Comparison of ENCODE assay signal across 8 cellular contexts in the genomic region with DNA sequence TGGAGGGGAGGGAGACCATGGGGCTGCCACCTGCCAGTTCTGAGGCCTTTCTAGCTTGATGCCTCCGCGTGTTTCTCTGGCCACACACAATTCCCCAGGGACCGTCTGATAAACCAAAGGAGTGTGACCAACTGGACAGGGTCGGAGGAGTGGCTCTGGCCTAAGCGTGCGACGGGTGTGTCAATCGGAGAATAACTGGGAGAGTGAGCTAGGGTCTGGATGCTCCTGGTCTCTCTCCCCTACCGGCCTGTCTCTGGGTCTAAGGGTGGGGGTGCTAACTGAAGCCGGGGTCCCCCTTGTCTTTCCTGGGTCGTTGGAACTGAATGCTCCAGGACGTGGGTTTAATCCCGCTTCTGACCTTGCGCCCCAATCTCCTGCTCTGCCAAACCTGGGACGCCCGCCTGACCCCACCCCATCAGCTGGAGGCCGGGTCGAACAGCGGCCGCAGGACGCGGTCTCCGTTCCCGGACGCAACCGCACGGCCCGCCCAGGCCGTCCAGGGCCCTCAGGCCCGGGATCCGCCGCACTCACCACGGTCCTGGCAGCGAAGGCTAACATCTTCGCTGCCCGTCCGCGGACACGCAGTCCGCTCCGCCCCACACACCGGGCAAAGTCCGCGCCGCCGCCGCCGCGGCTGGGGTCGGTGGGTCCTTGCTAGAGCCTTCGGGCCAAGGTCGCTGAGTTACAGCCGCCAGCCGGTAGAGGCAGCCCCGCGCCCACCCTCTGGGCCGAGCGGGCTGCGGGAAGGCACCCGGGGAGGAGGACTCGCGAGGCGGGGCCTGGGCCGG. TPM values are rescaled to one million over a fixed set of nuclear protein-coding genes. Genes with fewer than 3 reads are reported as not detected.
A peak's percentile ranks its signal among the peaks of the same experiment; 100 is the strongest.
DNase-seq lines count a peak whose midpoint lies in the region; ATAC-seq and TF ChIP-seq lines count a peak whose summit lies in the region.

No MANE protein-coding gene starts in this region.

- no peak for TF ChIP-seq RAD21 in SK-N-SH (IDR thresholded peaks at IDR 0.05; ENCODE audit: low read length)

- H3K36me3 ChIP-seq in SK-N-SH (replicated peaks in 1 of 2; ENCODE audit: control insufficient read depth in 1 of 2, insufficient read depth in 2 of 2, low read length in 1 of 2) = peaks cover 0 to 9% of the 10 kb centered on the region in 2 experiments
- peaks cover 0 to 12% (median 0%) of the 10 kb centered on the region in 3 experiments for H3K36me3 ChIP-seq in naive thymus-derived CD4-positive, alpha-beta T cell (ENCODE audit: control insufficient read depth in 2 of 3, insufficient read depth in 3 of 3, low read length in 3 of 3)

- no peaks in the 10 kb centered on the region for H3K9me3 ChIP-seq in SK-N-SH
- H3K9me3 ChIP-seq in naive thymus-derived CD4-positive, alpha-beta T cell (ENCODE audit: control insufficient read depth in 2 of 3, low read length in 3 of 3) = no peaks in the 10 kb centered on the region

- CTCF ChIA-PET in SK-N-SH (lab: Yijun Ruan, JAX) = interaction anchor here (1.5 to 8.4 kb wide), 2 partner anchors 21 to 514 kb away, joined by 4 to 52 read pairs; no protein-coding TSS in a partner anchor
- CTCF ChIA-PET in naive thymus-derived CD4-positive, alpha-beta T cell (lab: Charles Lee) = interaction anchor here (1.4 kb wide), 1 partner anchor 512 kb away, joined by 3 read pairs; no protein-coding TSS in a partner anchor

- no peak for DNase-seq in GM12864 (ENCODE audit: low read depth)
- no peak for DNase-seq in SK-N-SH
- DNase-seq in epithelial cell of esophagus (ENCODE audit: low read depth) = no peak
- DNase-seq in naive thymus-derived CD4-positive, alpha-beta T cell = peak in 1 of 9 donors; percentile 22
- DNase-seq in NCI-H2081 treated with DMSO at 0.1 percent for 48 hours (lab: John Stamatoyannopoulos, UW) = no peak
- no peak for DNase-seq in NCI-H748 treated with DMSO at 0.1 percent for 48 hours (lab: John Stamatoyannopoulos, UW)
- DNase-seq in iPS-NIHi11 (ENCODE audit: low spot score) = no peak

- no peaks in the 10 kb centered on the region for H3K27me3 ChIP-seq in SK-N-SH (ENCODE audit: insufficient read depth)
- no peaks in the 10 kb centered on the region for H3K27me3 ChIP-seq in naive thymus-derived CD4-positive, alpha-beta T cell (ENCODE audit: control insufficient read depth in 2 of 2, insufficient read depth in 2 of 2, low read length in 2 of 2)

- peak overlapping the region; percentile 71 for H3K4me3 ChIP-seq in GM12864 (ENCODE audit: low read depth, low read length)
- H3K4me3 ChIP-seq in SK-N-SH (ENCODE audit: low read depth in 2 of 2, low read length in 1 of 2) = peak overlapping the region; percentile 88 to 91
- peak overlapping the region; percentile 52 for H3K4me3 ChIP-seq in epithelial cell of esophagus (ENCODE audit: low read length)
- peak overlapping the region; percentile 82 for H3K4me3 ChIP-seq in naive thymus-derived CD4-positive, alpha-beta T cell (ENCODE audit: low read length)

- peak overlapping the region; percentile 100 for H3K4me2 ChIP-seq in SK-N-SH

- peak overlapping the region; percentile 36 to 97 (median 92) for H3K4me3 Mint-ChIP-seq in naive thymus-derived CD4-positive, alpha-beta T cell

- peak overlapping the region; percentile 41 to 62; a peak in 3 of 4 replicates for H3K27ac ChIP-seq in SK-N-SH (ENCODE audit: low read depth in 2 of 2, low read length in 1 of 2)
- H3K27ac ChIP-seq in naive thymus-derived CD4-positive, alpha-beta T cell (ENCODE audit: low read depth, low read length) = peak overlapping the region; percentile 87

- H3K9me2 ChIP-seq in SK-N-SH = no peaks in the 10 kb centered on the region

- H3K9me3 Mint-ChIP-seq in naive thymus-derived CD4-positive, alpha-beta T cell = no peaks in the 10 kb centered on the region

- H3K36me3 Mint-ChIP-seq in naive thymus-derived CD4-positive, alpha-beta T cell = peaks cover 0 to 2% (median 0%) of the 10 kb centered on the region in 5 donors

- H2AFZ ChIP-seq in SK-N-SH (ENCODE audit: low read depth) = peak overlapping the region; percentile 89

- H3K27ac Mint-ChIP-seq in naive thymus-derived CD4-positive, alpha-beta T cell = peak overlapping the region in 3 of 9 donors; percentile 32 to 97 (median 69)

- TF ChIP-seq CTCF in GM12864 (IDR thresholded peaks at IDR 0.05; ENCODE audit: low read depth, low read length, missing control alignments) (no peak), SK-N-SH (IDR thresholded peaks at IDR 0.05) (no peak; the same call in 1 of the 2 replicates), epithelial cell of esophagus (IDR thresholded peaks at IDR 0.05; ENCODE audit: insufficient read depth, low read depth, low read length, missing control alignments) (no peak)

- no peaks in the 10 kb centered on the region for H3K27me3 Mint-ChIP-seq in naive thymus-derived CD4-positive, alpha-beta T cell

- no peaks in the 10 kb centered on the region for H4K20me1 ChIP-seq in SK-N-SH (ENCODE audit: insufficient read depth)

- POLR2A ChIA-PET in SK-N-SH (lab: Yijun Ruan, JAX) = interaction anchor here (1.1 to 2.0 kb wide), 2 partner anchors 21 to 22 kb away, joined by 4 to 5 read pairs; no protein-coding TSS in a partner anchor
- POLR2A ChIA-PET in naive thymus-derived CD4-positive, alpha-beta T cell (lab: Charles Lee) = interaction anchor here (0.6 to 1.0 kb wide), 4 partner anchors 14 to 31 kb away, joined by 3 to 4 read pairs (median 3); no protein-coding TSS in a partner anchor

- peak; percentile 5 for ATAC-seq in HG02642 (IDR thresholded peaks at IDR 0.05; ENCODE audit: poor library complexity, unreplicated experiment)
- no peak for ATAC-seq in naive thymus-derived CD4-positive, alpha-beta T cell

- H3K79me2 ChIP-seq in SK-N-SH (ENCODE audit: insufficient read depth) = peaks cover 60% of the 10 kb centered on the region

- 17% methylated on average over 16 of the region's 64 CpGs for WGBS in SK-N-SH (ENCODE audit: low lambda C conversion rate)

- TF ChIP-seq EP300 in SK-N-SH (IDR thresholded peaks at IDR 0.05; ENCODE audit: borderline replicate concordance in 1 of 2, low read depth in 1 of 2, low read length in 1 of 2) = no peak

- H3F3A ChIP-seq in SK-N-SH (replicated peaks; ENCODE audit: insufficient read depth) = peaks cover 10% of the 10 kb centered on the region

- H3K4me1 Mint-ChIP-seq in naive thymus-derived CD4-positive, alpha-beta T cell = peaks cover 24 to 41% (median 28%) of the 10 kb centered on the region in 7 donors

- H3K4me1 ChIP-seq in SK-N-SH (ENCODE audit: control insufficient read depth in 1 of 2, insufficient read depth in 2 of 2, low read depth in 1 of 2, low read length in 1 of 2) = peaks cover 11 to 19% of the 10 kb centered on the region in 2 experiments; a peak in 2 of 4 replicates
- peaks cover 10% of the 10 kb centered on the region in 2 donors for H3K4me1 ChIP-seq in naive thymus-derived CD4-positive, alpha-beta T cell (ENCODE audit: control insufficient read depth in 2 of 2, insufficient read depth in 2 of 2, low read length in 2 of 2)

- peak overlapping the region; percentile 92 for H3K9ac ChIP-seq in SK-N-SH

- intact Hi-C loops in naive thymus-derived CD4-positive, alpha-beta T cell (cut with micrococcal nuclease) = loop anchor here (1.0 to 10.0 kb wide), 9 partner anchors 29 to 935 kb away; partner anchors contain the start of genes DOLPP1 (in 2 of the 2), FNBP1 (in 1 of the 2), KYAT1 (in 1 of the 2) and LRRC8A (in 1 of the 2)

TF ChIP-seq in SK-N-SH, 30 proteins besides CTCF, POLR2A, EP300 and RAD21 (continues in another document):
- TF ChIP-seq MEF2A (IDR thresholded peaks at IDR 0.05; ENCODE audit: borderline replicate concordance, low read depth) (no peak), USF2 (IDR thresholded peaks at IDR 0.05; ENCODE audit: borderline replicate concordance, low read depth, low read length) (no peak), FOXM1 (IDR thresholded peaks at IDR 0.05; ENCODE audit: low read depth) (no peak), USF1 (IDR thresholded peaks at IDR 0.05; ENCODE audit: borderline replicate concordance, low read depth) (no peak), JUND (IDR thresholded peaks at IDR 0.05) (no peak), EZH2phosphoT487 (IDR thresholded peaks at IDR 0.05; ENCODE audit: borderline replicate concordance, low read depth) (no peak), GATA2 (CRISPR knock-in tag; IDR thresholded peaks at IDR 0.05) (no peak)

RNA-seq across cellular contexts. Expression of gene CRAT, which starts 0.4 kb away (rescaled TPM):
- polyA plus RNA-seq in SK-N-SH (2012; rRNA removed) = 29.7 and 44.5 TPM in 2 replicates
- polyA plus RNA-seq in SK-N-SH (2012; cell fraction: cytosol; rRNA removed) = 20.8 and 32.9 TPM in 2 replicates
- 59.3 and 67.2 TPM in 2 replicates for polyA plus RNA-seq in SK-N-SH (2012; cell fraction: nucleus; rRNA removed)
- total RNA-seq in naive thymus-derived CD4-positive, alpha-beta T cell = 10 to 100 TPM in 4 of 5 experiments, 1 to 10 TPM in 1; 7.2 to 15.6 (median 11.4) TPM
- 10 to 100 TPM; 10.7 to 20.1 TPM for polyA plus RNA-seq in naive thymus-derived CD4-positive, alpha-beta T cell

RNA-seq across cellular contexts. Expression of gene PTPA, which starts 1.1 kb away (rescaled TPM):
- polyA plus RNA-seq in SK-N-SH (2012; rRNA removed) = 130 and 149 TPM in 2 replicates
- 92.2 and 118 TPM in 2 replicates for polyA plus RNA-seq in SK-N-SH (2012; cell fraction: cytosol; rRNA removed)
- polyA plus RNA-seq in SK-N-SH (2012; cell fraction: nucleus; rRNA removed) = 127 and 164 TPM in 2 replicates
- 100 to 1,000 TPM in 1 of 5 experiments, 10 to 100 TPM in 4; 45.0 to 110 (median 52.3) TPM for total RNA-seq in naive thymus-derived CD4-positive, alpha-beta T cell
- polyA plus RNA-seq in naive thymus-derived CD4-positive, alpha-beta T cell = 10 to 100 TPM; 12.6 to 13.8 TPM

RNA-seq across cellular contexts. Expression of gene DOLPP1, which starts 29.2 kb away (rescaled TPM):
- 19.9 and 20.4 TPM in 2 replicates for polyA plus RNA-seq in SK-N-SH (2012; rRNA removed)
- 11.7 and 17.0 TPM in 2 replicates for polyA plus RNA-seq in SK-N-SH (2012; cell fraction: cytosol; rRNA removed)
- 20.2 and 29.0 TPM in 2 replicates for polyA plus RNA-seq in SK-N-SH (2012; cell fraction: nucleus; rRNA removed)
- 10 to 100 TPM in 3 of 5 experiments, 1 to 10 TPM in 2; 5.7 to 17.1 (median 11.9) TPM for total RNA-seq in naive thymus-derived CD4-positive, alpha-beta T cell
- 10 to 100 TPM; 10.5 to 12.3 TPM for polyA plus RNA-seq in naive thymus-derived CD4-positive, alpha-beta T cell
